1 cellular context compared by ENCODE assay signal in genomic region chr15:29854413-29854812, GRCh38.
TF ChIP-seq lines count a peak whose summit lies in the region.

No MANE protein-coding gene starts in this region.

TF ChIP-seq in IMR-90, 13 proteins besides CTCF, POLR2A, EP300 and RAD21:
- TF ChIP-seq SMC3 (IDR thresholded peaks at IDR 0.05; ENCODE audit: low read depth, low read length) (no peak), MXI1 (IDR thresholded peaks at IDR 0.05; ENCODE audit: borderline replicate concordance, low read depth, low read length) (no peak), NFE2L2 (IDR thresholded peaks at IDR 0.05; ENCODE audit: low read depth, low read length) (no peak), BHLHE40 (IDR thresholded peaks at IDR 0.05; ENCODE audit: low read depth, low read length) (no peak), CHD1 (IDR thresholded peaks at IDR 0.05; ENCODE audit: low read depth, low read length) (no peak), FOS (IDR thresholded peaks at IDR 0.05; ENCODE audit: low read depth, low read length) (no peak), USF2 (IDR thresholded peaks at IDR 0.05; ENCODE audit: low read depth, low read length) (no peak), ELK1 (IDR thresholded peaks at IDR 0.05; ENCODE audit: borderline replicate concordance, low read depth, low read length) (no peak)
